1 cellular context compared by ENCODE assay signal in genomic region chr7:81308643-81309354, GRCh38.
TF ChIP-seq lines count a peak whose summit lies in the region.

No MANE protein-coding gene starts in this region.

TF ChIP-seq in neural cell, 6 proteins besides CTCF, POLR2A, EP300 and RAD21 (continued from another document):
- TF ChIP-seq TAF1 (IDR thresholded peaks at IDR 0.05; ENCODE audit: low read depth) (no peak), MXI1 (conservative IDR thresholded peaks at IDR 0.05; ENCODE audit: poor library complexity, severe bottlenecking) (peak; percentile 40), POLR2AphosphoS5 (IDR thresholded peaks at IDR 0.05) (peak; percentile 87)
